Comparison of ENCODE assay signal across 1 cellular context in genomic region chr7:43296306-43296705, GRCh38.
TF ChIP-seq lines count a peak whose summit lies in the region.

No MANE protein-coding gene starts in this region.

TF ChIP-seq in A549, 52 proteins besides CTCF, POLR2A, EP300 and RAD21:
- TF ChIP-seq, protein P1, sequence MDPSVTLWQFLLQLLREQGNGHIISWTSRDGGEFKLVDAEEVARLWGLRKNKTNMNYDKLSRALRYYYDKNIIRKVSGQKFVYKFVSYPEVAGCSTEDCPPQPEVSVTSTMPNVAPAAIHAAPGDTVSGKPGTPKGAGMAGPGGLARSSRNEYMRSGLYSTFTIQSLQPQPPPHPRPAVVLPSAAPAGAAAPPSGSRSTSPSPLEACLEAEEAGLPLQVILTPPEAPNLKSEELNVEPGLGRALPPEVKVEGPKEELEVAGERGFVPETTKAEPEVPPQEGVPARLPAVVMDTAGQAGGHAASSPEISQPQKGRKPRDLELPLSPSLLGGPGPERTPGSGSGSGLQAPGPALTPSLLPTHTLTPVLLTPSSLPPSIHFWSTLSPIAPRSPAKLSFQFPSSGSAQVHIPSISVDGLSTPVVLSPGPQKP (IDR thresholded peaks at IDR 0.05; ENCODE audit: low read depth, low read length): no peak
- TF ChIP-seq MAZ (IDR thresholded peaks at IDR 0.05; ENCODE audit: borderline replicate concordance, low read depth, low read length) (no peak), POLR2AphosphoS2 (conservative IDR thresholded peaks at IDR 0.05; ENCODE audit: low read length) (no peak), HDAC2 (IDR thresholded peaks at IDR 0.05) (no peak), CBX2 (IDR thresholded peaks at IDR 0.05; ENCODE audit: borderline replicate concordance, low read depth) (no peak), NPAS2 (CRISPR knock-in tag; IDR thresholded peaks at IDR 0.05; ENCODE audit: borderline replicate concordance) (no peak), HEYL (CRISPR knock-in tag; IDR thresholded peaks at IDR 0.05) (no peak), NFE2L2 (conservative IDR thresholded peaks at IDR 0.05; ENCODE audit: low read length) (no peak), ZNF302 (CRISPR knock-in tag; IDR thresholded peaks at IDR 0.05) (no peak), CEBPB (IDR thresholded peaks at IDR 0.05) (no peak), JUNB (IDR thresholded peaks at IDR 0.05) (no peak), CHD2 (IDR thresholded peaks at IDR 0.05; ENCODE audit: low read length, partially characterized antibody) (no peak), HOXB13 (CRISPR knock-in tag; IDR thresholded peaks at IDR 0.05; ENCODE audit: low read depth) (no peak), RNF2 (IDR thresholded peaks at IDR 0.05; ENCODE audit: borderline replicate concordance, low read depth) (no peak), MYC (IDR thresholded peaks at IDR 0.05; ENCODE audit: borderline replicate concordance, low read length) (no peak), HOXB5 (CRISPR knock-in tag; IDR thresholded peaks at IDR 0.05) (no peak)
- TF ChIP-seq, protein P2, sequence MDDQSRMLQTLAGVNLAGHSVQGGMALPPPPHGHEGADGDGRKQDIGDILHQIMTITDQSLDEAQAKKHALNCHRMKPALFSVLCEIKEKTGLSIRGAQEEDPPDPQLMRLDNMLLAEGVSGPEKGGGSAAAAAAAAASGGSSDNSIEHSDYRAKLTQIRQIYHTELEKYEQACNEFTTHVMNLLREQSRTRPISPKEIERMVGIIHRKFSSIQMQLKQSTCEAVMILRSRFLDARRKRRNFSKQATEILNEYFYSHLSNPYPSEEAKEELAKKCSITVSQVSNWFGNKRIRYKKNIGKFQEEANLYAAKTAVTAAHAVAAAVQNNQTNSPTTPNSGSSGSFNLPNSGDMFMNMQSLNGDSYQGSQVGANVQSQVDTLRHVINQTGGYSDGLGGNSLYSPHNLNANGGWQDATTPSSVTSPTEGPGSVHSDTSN (IDR thresholded peaks at IDR 0.05): no peak
